12 cellular contexts compared by ENCODE assay signal in the genomic region with DNA sequence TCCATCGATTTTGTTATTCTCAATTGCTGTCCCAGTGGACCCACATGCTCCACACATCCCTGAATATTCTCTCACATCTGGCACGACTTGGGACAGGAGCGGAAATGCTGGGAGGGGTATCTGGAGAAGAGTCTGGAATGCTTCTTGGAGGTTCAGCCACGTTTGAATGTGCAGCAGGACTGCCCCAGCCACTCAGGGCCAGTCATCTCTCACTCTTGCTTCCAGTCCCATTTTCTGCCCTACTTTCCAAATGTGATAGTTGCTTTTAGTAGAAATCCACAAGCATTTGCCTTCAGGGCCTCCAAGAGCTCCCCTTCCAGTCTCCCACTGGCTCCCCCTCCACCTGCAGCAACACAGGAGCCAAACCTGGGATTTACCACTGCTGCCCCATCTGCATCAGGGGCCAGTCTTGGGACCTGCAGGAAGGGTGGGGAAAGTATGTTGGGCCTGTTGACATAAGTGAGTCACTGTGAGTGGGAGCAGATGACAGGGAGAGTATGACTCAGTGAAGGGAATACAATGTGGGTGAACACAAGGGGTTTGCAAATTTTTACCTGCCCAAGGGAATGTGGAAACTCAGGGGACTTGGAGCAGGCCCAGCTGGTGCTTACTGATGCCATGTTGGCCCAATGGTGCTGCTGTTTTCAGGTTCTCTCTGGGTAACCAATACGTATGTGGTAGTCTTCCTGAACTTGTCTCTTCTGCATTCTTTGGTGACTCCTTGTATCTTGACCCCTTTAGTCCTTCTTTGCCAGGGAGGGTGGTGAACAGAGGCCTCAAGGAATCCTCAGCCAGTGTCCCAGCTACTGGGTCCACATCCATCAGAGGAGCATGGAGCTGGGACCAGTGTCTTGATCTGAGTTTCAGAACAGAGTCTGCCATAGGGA.
DNase-seq lines count a peak whose midpoint lies in the region; ATAC-seq and TF ChIP-seq lines count a peak whose summit lies in the region.
"Had no signal": no experiment of that assay in that cellular context is flagged by ENCODE, and none has a peak within 500 bp of the region (broad histone marks: within the 10 kb centered on the region; RNA-seq: fewer than 3 reads in every experiment).

No MANE protein-coding gene starts in this region.

- no peak overlapping the region for H3K27ac ChIP-seq in RWPE1

- no peak for TF ChIP-seq CTCF in RWPE1 (conservative IDR thresholded peaks at IDR 0.05; ENCODE audit: low read depth)

- CTCF ChIA-PET in RWPE1 (lab: Yijun Ruan, JAX) = interaction anchor here (0.5 to 0.6 kb wide), 2 partner anchors 34 to 69 kb away, joined by 3 read pairs; no protein-coding TSS in a partner anchor

- POLR2A ChIA-PET in RWPE1 (lab: Yijun Ruan, JAX; ENCODE audit: low non-redundant PET) = no interaction called here

- ATAC-seq in GM21619 (IDR thresholded peaks at IDR 0.05; ENCODE audit: unreplicated experiment) (no peak), HG02970 (IDR thresholded peaks at IDR 0.05; ENCODE audit: low FRiP score, unreplicated experiment) (no peak)
- ATAC-seq: activated CD8-positive, alpha-beta memory T cell treated with anti-CD3 and anti-CD28 coated beads, Interleukin-2, amount 10 ng/mL, durations not matched to agents 7 days and 5 days had no signal

- DNase-seq in stimulated activated CD4-positive, alpha-beta T cell treated with anti-CD3 and anti-CD28 coated beads, Interleukin-1b, Interleukin-23, amount 100 ng/mL, for 48 hours = peak; percentile 8
- no peak for DNase-seq in stimulated activated CD4-positive, alpha-beta T cell treated with anti-CD3 and anti-CD28 coated beads, Interleukin-2, amount 100 ng/mL, for 24 hours
- DNase-seq in RWPE1 (ENCODE audit: low spot score) (peak; percentile 91), glomerular visceral epithelial cell (ENCODE audit: extremely low spot score) (peak; percentile 20), NCI-H146 treated with DMSO at 0.1 percent for 48 hours (lab: John Stamatoyannopoulos, UW; ENCODE audit: unreplicated experiment) (no peak), NCI-H446 treated with DMSO at 0.1 percent for 48 hours (lab: John Stamatoyannopoulos, UW) (no peak)
- DNase-seq: activated CD8-positive, alpha-beta memory T cell treated with anti-CD3 and anti-CD28 coated beads, Interleukin-2, amount 10 ng/mL, durations not matched to agents 7 days and 5 days; CD4-positive, CD25-positive, alpha-beta regulatory T cell; NCI-H187 treated with DMSO at 0.1 percent for 48 hours; substantia nigra had no signal

Comparison
In these comparisons a context has a peak if more than half of its experiments do, and no peak if none do; other contexts are left out.
1. DNase-seq: peak in stimulated activated CD4-positive, alpha-beta T cell treated with anti-CD3 and anti-CD28 coated beads, Interleukin-1b, Interleukin-23, amount 100 ng/mL, for 48 hours (single experiment), RWPE1 (single experiment) and glomerular visceral epithelial cell (single experiment); none in stimulated activated CD4-positive, alpha-beta T cell treated with anti-CD3 and anti-CD28 coated beads, Interleukin-2, amount 100 ng/mL, for 24 hours (0 of 2), NCI-H146 treated with DMSO at 0.1 percent for 48 hours (single experiment) and NCI-H446 treated with DMSO at 0.1 percent for 48 hours (single experiment).